8 cellular contexts compared by ENCODE assay signal in the genomic region with DNA sequence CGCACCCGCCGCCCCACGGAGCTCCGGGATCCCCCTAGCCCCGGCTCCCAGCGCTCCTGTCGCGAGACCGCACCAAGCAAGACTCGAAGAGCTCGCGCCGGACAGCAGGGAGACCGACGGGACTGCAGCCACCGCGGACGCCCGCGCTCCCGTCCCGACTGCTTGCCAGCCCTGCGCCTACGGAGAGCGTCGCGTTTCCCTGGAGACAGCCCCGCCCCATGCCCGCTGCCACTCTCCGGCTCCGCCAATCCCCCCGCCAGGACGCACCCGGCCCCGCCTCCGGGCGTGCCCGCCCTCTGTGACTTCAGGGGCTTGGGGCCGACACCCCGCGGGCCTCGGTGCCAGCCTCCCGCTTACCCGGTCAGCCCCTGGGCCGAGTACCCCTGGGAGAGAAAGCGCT. TPM values are rescaled to one million over a fixed set of nuclear protein-coding genes. Genes with fewer than 3 reads are reported as not detected.
DNase-seq lines count a peak whose midpoint lies in the region; ATAC-seq and TF ChIP-seq lines count a peak whose summit lies in the region.

A gene with protein sequence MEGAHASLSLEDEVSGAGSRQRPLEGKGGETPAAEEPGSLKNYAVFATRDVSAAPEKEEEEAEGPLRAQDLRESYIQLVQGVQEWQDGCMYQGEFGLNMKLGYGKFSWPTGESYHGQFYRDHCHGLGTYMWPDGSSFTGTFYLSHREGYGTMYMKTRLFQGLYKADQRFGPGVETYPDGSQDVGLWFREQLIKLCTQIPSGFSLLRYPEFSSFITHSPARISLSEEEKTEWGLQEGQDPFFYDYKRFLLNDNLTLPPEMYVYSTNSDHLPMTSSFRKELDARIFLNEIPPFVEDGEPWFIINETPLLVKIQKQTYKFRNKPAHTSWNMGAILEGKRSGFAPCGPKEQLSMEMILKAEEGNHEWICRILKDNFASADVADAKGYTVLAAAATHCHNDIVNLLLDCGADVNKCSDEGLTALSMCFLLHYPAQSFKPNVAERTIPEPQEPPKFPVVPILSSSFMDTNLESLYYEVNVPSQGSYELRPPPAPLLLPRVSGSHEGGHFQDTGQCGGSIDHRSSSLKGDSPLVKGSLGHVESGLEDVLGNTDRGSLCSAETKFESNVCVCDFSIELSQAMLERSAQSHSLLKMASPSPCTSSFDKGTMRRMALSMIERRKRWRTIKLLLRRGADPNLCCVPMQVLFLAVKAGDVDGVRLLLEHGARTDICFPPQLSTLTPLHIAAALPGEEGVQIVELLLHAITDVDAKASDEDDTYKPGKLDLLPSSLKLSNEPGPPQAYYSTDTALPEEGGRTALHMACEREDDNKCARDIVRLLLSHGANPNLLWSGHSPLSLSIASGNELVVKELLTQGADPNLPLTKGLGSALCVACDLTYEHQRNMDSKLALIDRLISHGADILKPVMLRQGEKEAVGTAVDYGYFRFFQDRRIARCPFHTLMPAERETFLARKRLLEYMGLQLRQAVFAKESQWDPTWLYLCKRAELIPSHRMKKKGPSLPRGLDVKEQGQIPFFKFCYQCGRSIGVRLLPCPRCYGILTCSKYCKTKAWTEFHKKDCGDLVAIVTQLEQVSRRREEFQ (minus strand): TSS at position 181 of the 400 bp plus-strand sequence. CDS start 653 bp downstream, outside the sequence.

- intact Hi-C loops in CD14-positive monocyte (cut with micrococcal nuclease), result loop anchor here in 1 of 2 donors (5.0 kb wide), 1 partner anchor 41 kb away; no protein-coding TSS in a partner anchor
- intact Hi-C loops in thyroid gland (cut with DNase I), result no loop called here

- H3K36me3 ChIP-seq in thyroid gland, result no peaks in the 10 kb centered on the region

- peaks cover 29 to 37% of the 10 kb centered on the region in 2 donors for H3K4me1 ChIP-seq in thyroid gland

- no peak for TF ChIP-seq CTCF in CD14-positive monocyte (IDR thresholded peaks at IDR 0.05)
- no peak for TF ChIP-seq CTCF in fibroblast of the aortic adventitia (IDR thresholded peaks at IDR 0.05; ENCODE audit: insufficient read depth, low read length)
- no peak for TF ChIP-seq CTCF in thyroid gland (IDR thresholded peaks at IDR 0.05)

- no peaks in the 10 kb centered on the region for H3K27me3 ChIP-seq in thyroid gland

- H3K27ac Mint-ChIP-seq in CD14-positive monocyte, result peak within 1 kb of the TSS in 5 of 7 donors; percentile 19 to 84 (median 62)
- H3K27ac Mint-ChIP-seq in activated T-helper 17 cell treated with anti-CD3 and anti-CD28 coated beads, Interleukin-2, amount 50 U/mL, for 72 hours, result peak within 1 kb of the TSS; percentile 23
- peak within 1 kb of the TSS in 1 of 2 donors; percentile 99 for H3K27ac Mint-ChIP-seq in natural killer cell treated with Interleukin-12 subunit alpha and Interleukin-12 subunit beta and Interleukin-15 and Interleukin-18, amount 100 ng/mL, for 72 hours

- TF ChIP-seq POLR2A in thyroid gland (IDR thresholded peaks at IDR 0.05), result peak in 1 of 2 donors; percentile 14

- DNase-seq in CD14-positive monocyte (ENCODE audit: low spot score) (no peak), NCI-H460 (ENCODE audit: extremely low read depth, low read depth) (peak; percentile 73), fibroblast of the aortic adventitia (ENCODE audit: low read depth) (peak; percentile 60), thyroid gland (peak; percentile 76 to 78), HuH-7.5 (ENCODE audit: low spot score) (no peak)
- peak; percentile 83 for DNase-seq in natural killer cell treated with Interleukin-12 subunit alpha and Interleukin-12 subunit beta and Interleukin-15 and Interleukin-18, amount 100 ng/mL, for 72 hours (ENCODE audit: low spot score)

- H3K4me3 ChIP-seq in fibroblast of the aortic adventitia (ENCODE audit: low read depth, low read length), result peak within 1 kb of the TSS; percentile 55
- peak within 1 kb of the TSS in 1 of 3 donors; percentile 56 for H3K4me3 ChIP-seq in thyroid gland (replicated peaks in 1 of 3)

- no peaks in the 10 kb centered on the region for H3K9me3 ChIP-seq in thyroid gland

- peak within 1 kb of the TSS; percentile 39 to 78 for H3K4me3 Mint-ChIP-seq in CD14-positive monocyte
- H3K4me3 Mint-ChIP-seq in activated T-helper 17 cell treated with anti-CD3 and anti-CD28 coated beads, Interleukin-2, amount 50 U/mL, for 72 hours, result peak within 1 kb of the TSS; percentile 99
- H3K4me3 Mint-ChIP-seq in natural killer cell treated with Interleukin-12 subunit alpha and Interleukin-12 subunit beta and Interleukin-15 and Interleukin-18, amount 100 ng/mL, for 72 hours, result peak within 1 kb of the TSS; percentile 92

- no peak within 1 kb of the TSS for H3K27ac ChIP-seq in thyroid gland

- H3K36me3 Mint-ChIP-seq in CD14-positive monocyte, result peaks cover 40 to 45% of the 10 kb centered on the region in 2 donors
- peaks cover 43% of the 10 kb centered on the region for H3K36me3 Mint-ChIP-seq in activated T-helper 17 cell treated with anti-CD3 and anti-CD28 coated beads, Interleukin-2, amount 50 U/mL, for 72 hours (ENCODE audit: low read depth)
- H3K36me3 Mint-ChIP-seq in natural killer cell treated with Interleukin-12 subunit alpha and Interleukin-12 subunit beta and Interleukin-15 and Interleukin-18, amount 100 ng/mL, for 72 hours, result no peaks in the 10 kb centered on the region

- H3K4me1 Mint-ChIP-seq in CD14-positive monocyte, result peaks cover 46% of the 10 kb centered on the region
- H3K4me1 Mint-ChIP-seq in activated T-helper 17 cell treated with anti-CD3 and anti-CD28 coated beads, Interleukin-2, amount 50 U/mL, for 72 hours, result peaks cover 28% of the 10 kb centered on the region
- peaks cover 29 to 51% of the 10 kb centered on the region in 2 donors for H3K4me1 Mint-ChIP-seq in natural killer cell treated with Interleukin-12 subunit alpha and Interleukin-12 subunit beta and Interleukin-15 and Interleukin-18, amount 100 ng/mL, for 72 hours (ENCODE audit: low read depth in 2 of 2)

- H3K27me3 Mint-ChIP-seq in CD14-positive monocyte (ENCODE audit: low read depth in 3 of 3), result peaks cover 0 to 7% (median 4%) of the 10 kb centered on the region in 3 donors
- H3K27me3 Mint-ChIP-seq in activated T-helper 17 cell treated with anti-CD3 and anti-CD28 coated beads, Interleukin-2, amount 50 U/mL, for 72 hours, result no peaks in the 10 kb centered on the region
- H3K27me3 Mint-ChIP-seq in natural killer cell treated with Interleukin-12 subunit alpha and Interleukin-12 subunit beta and Interleukin-15 and Interleukin-18, amount 100 ng/mL, for 72 hours, result no peaks in the 10 kb centered on the region

- ATAC-seq in activated T-helper 17 cell treated with anti-CD3 and anti-CD28 coated beads, Interleukin-2, amount 50 U/mL, for 72 hours (replicated peaks), result peak; percentile 14
- peak in 1 of 2 donors; percentile 26 for ATAC-seq in natural killer cell treated with Interleukin-12 subunit alpha and Interleukin-12 subunit beta and Interleukin-15 and Interleukin-18, amount 100 ng/mL, for 72 hours
- no peak for ATAC-seq in GM21526 (IDR thresholded peaks at IDR 0.05; ENCODE audit: low FRiP score, unreplicated experiment)

- 20 to 21% methylated on average over 1 to 4 of the region's 47 CpGs for WGBS in thyroid gland, 2 donors

- H3K9me3 Mint-ChIP-seq in CD14-positive monocyte, result peaks cover 0 to 4% (median 0%) of the 10 kb centered on the region in 7 donors
- no peaks in the 10 kb centered on the region for H3K9me3 Mint-ChIP-seq in activated T-helper 17 cell treated with anti-CD3 and anti-CD28 coated beads, Interleukin-2, amount 50 U/mL, for 72 hours
- H3K9me3 Mint-ChIP-seq in natural killer cell treated with Interleukin-12 subunit alpha and Interleukin-12 subunit beta and Interleukin-15 and Interleukin-18, amount 100 ng/mL, for 72 hours, result no peaks in the 10 kb centered on the region

RNA-seq across cellular contexts. Expression of the gene that starts here (rescaled TPM):
- 1 to 10 TPM; 2.1 to 2.9 TPM for polyA plus RNA-seq in CD14-positive monocyte
- 8.7 and 12.6 TPM in 2 replicates for total RNA-seq in NCI-H460 (2014; rRNA removed; shearing (Covaris generic))
- 32.2 and 35.8 TPM in 2 replicates for polyA plus RNA-seq in NCI-H460 (2014; cell fraction: nucleus; rRNA removed)
- total RNA-seq in activated T-helper 17 cell treated with anti-CD3 and anti-CD28 coated beads, Interleukin-2, amount 50 U/mL, for 72 hours, result 10 to 100 TPM; 14.5 to 28.8 TPM
- total RNA-seq in fibroblast of the aortic adventitia (ENCODE audit: low replicate concordance), result 10.7 and 11.0 TPM in 2 replicates
- total RNA-seq in natural killer cell treated with Interleukin-12 subunit alpha and Interleukin-12 subunit beta and Interleukin-15 and Interleukin-18, amount 100 ng/mL, for 72 hours, result 10 to 100 TPM; 13.0 to 40.9 TPM
- total RNA-seq in thyroid gland, result 10 to 100 TPM; 17.4 to 24.7 (median 21.0) TPM

Comparison
In these comparisons a context has a peak if more than half of its experiments do, and no peak if none do; other contexts are left out.
1. DNase-seq: peak in NCI-H460 (single experiment), fibroblast of the aortic adventitia (single experiment), natural killer cell treated with Interleukin-12 subunit alpha and Interleukin-12 subunit beta and Interleukin-15 and Interleukin-18, amount 100 ng/mL, for 72 hours (single experiment) and thyroid gland (2 of 2); none in CD14-positive monocyte (single experiment) and HuH-7.5 (single experiment).
2. Peak in every context shown above with its lines, with median percentiles within 50 percentile points of each other: H3K4me3 Mint-ChIP-seq.